9 cellular contexts compared by ENCODE assay signal in genomic region chr5:66769839-66770617, GRCh38.
A peak's percentile ranks its signal among the peaks of the same experiment; 100 is the strongest.
DNase-seq lines count a peak whose midpoint lies in the region; ATAC-seq and TF ChIP-seq lines count a peak whose summit lies in the region.
"Had no signal": no experiment of that assay in that cellular context is flagged by ENCODE, and none has a peak within 500 bp of the region (broad histone marks: within the 10 kb centered on the region; RNA-seq: fewer than 3 reads in every experiment).

No MANE protein-coding gene starts in this region.

- H2BK20ac ChIP-seq in H9 (ENCODE audit: low read depth, low read length, poor library complexity, severe bottlenecking), result no peak overlapping the region

- H2AK5ac ChIP-seq in H9 (ENCODE audit: insufficient read length, low read length), result no peak overlapping the region

- no peak for ATAC-seq in HG03025 (IDR thresholded peaks at IDR 0.05; ENCODE audit: low FRiP score, unreplicated experiment)

- no peak overlapping the region for H3K4ac ChIP-seq in H9 (ENCODE audit: low read depth, low read length)

- H3K4me3 Mint-ChIP-seq in H9, result no peak overlapping the region

- intact Hi-C loops in stomach (cut with DNase I; ENCODE audit: low total_unique reads) (no loop called here), colonic mucosa (cut with DNase I) (no loop called here)

- H4K20me1 ChIP-seq in H9 (ENCODE audit: control insufficient read depth, insufficient read depth, insufficient read length), result no peaks in the 10 kb centered on the region

- no peaks in the 10 kb centered on the region for H3K23me2 ChIP-seq in H9 (ENCODE audit: insufficient read length, low read depth, low read length, poor library complexity, severe bottlenecking)

- H4K8ac ChIP-seq in H9 (replicated peaks; ENCODE audit: insufficient read length, low read depth, low read length), result no peak overlapping the region

- H4K91ac ChIP-seq in H9 (ENCODE audit: insufficient read length, low read depth, low read length), result no peak overlapping the region

- no peak overlapping the region for H3K4me2 ChIP-seq in H9 (ENCODE audit: insufficient read depth, insufficient read length, low read length)

- H3K14ac ChIP-seq in H9 (ENCODE audit: insufficient read depth, low read length), result no peak overlapping the region

- no peaks in the 10 kb centered on the region for H3K27me3 Mint-ChIP-seq in H9 (ENCODE audit: low read depth)

- H2AFZ ChIP-seq in H9 (ENCODE audit: low read length), result no peak overlapping the region

- H2BK5ac ChIP-seq in H9 (ENCODE audit: insufficient read length, low read length), result no peak overlapping the region

- H3K9me3 Mint-ChIP-seq in H9, result no peaks in the 10 kb centered on the region

- H3K4me3 ChIP-seq in SJCRH30 (no peak overlapping the region), stomach (no peak overlapping the region), colonic mucosa (no peak overlapping the region)

- TF ChIP-seq EP300 in stomach (IDR thresholded peaks at IDR 0.05), result no peak

- H3K27me3 ChIP-seq in H9 (ENCODE audit: insufficient read depth, low read length) (no peaks in the 10 kb centered on the region), SJCRH30 (no peaks in the 10 kb centered on the region), stomach (no peaks in the 10 kb centered on the region), colonic mucosa (no peaks in the 10 kb centered on the region)

- no peak overlapping the region for H3K23ac ChIP-seq in H9 (ENCODE audit: insufficient read length, low read depth, low read length)

- no peak overlapping the region for H2BK120ac ChIP-seq in H9 (ENCODE audit: low read depth, low read length, poor library complexity, severe bottlenecking)

- no peak overlapping the region for H2BK12ac ChIP-seq in H9 (ENCODE audit: insufficient read length, low read depth, low read length)

- no peaks in the 10 kb centered on the region for H3K79me2 ChIP-seq in H9 (ENCODE audit: insufficient read depth, low read length)

- no peak overlapping the region for H3K27ac Mint-ChIP-seq in H9

- H3K9me3 ChIP-seq in H9 (ENCODE audit: control insufficient read depth, low read depth, low read length) (no peaks in the 10 kb centered on the region), SJCRH30 (replicated peaks) (no peaks in the 10 kb centered on the region), stomach (no peaks in the 10 kb centered on the region), colonic mucosa (no peaks in the 10 kb centered on the region)

- no peak overlapping the region for H3T11ph ChIP-seq in H9 (ENCODE audit: low read length)

- no peak for TF ChIP-seq POLR2A in stomach (IDR thresholded peaks at IDR 0.05)

- H3K56ac ChIP-seq in H9 (ENCODE audit: insufficient read length, low read depth, low read length), result no peak overlapping the region

- TF ChIP-seq CTCF in H9 (conservative IDR thresholded peaks at IDR 0.05) (peak; percentile 75), stomach (IDR thresholded peaks at IDR 0.05) (no peak), colonic mucosa (IDR thresholded peaks at IDR 0.05) (no peak)

- H3K27ac ChIP-seq in H9 (ENCODE audit: insufficient read length, low read depth, low read length), result no peak overlapping the region
- H3K27ac ChIP-seq in SJCRH30, result no peak overlapping the region
- no peak overlapping the region for H3K27ac ChIP-seq in stomach
- no peak overlapping the region for H3K27ac ChIP-seq in colonic mucosa

- H3K36me3 ChIP-seq in SJCRH30, result no peaks in the 10 kb centered on the region
- H3K36me3 ChIP-seq in stomach, result no peaks in the 10 kb centered on the region
- no peaks in the 10 kb centered on the region for H3K36me3 ChIP-seq in colonic mucosa

- DNase-seq in Ammon's horn (ENCODE audit: low spot score), result peak; percentile 43
- peak; percentile 80 for DNase-seq in H9
- peak; percentile 38 to 61 for DNase-seq in SJCRH30
- peak; percentile 45 for DNase-seq in iPS DF 19.7 (ENCODE audit: low read depth, low spot score)
- no peak for DNase-seq in stomach
- DNase-seq in stimulated activated CD4-positive, alpha-beta T cell treated with anti-CD3 and anti-CD28 coated beads, Interleukin-15, amount 100 ng/mL, for 24 hours, result no peak
- DNase-seq in colonic mucosa, result no peak
- DNase-seq: kidney glomerular epithelial cell had no signal

- H3K18ac ChIP-seq in H9 (ENCODE audit: insufficient read length, low read depth, low read length), result no peak overlapping the region

- H3K9ac ChIP-seq in H9 (ENCODE audit: extremely low read depth, insufficient read length, low read length) (no peak overlapping the region), colonic mucosa (ENCODE audit: low read depth in 2 of 2, low read length in 2 of 2) (no peak overlapping the region)

- H2BK15ac ChIP-seq in H9 (ENCODE audit: low read depth, low read length), result no peak overlapping the region

- WGBS in H9 (ENCODE audit: extremely low coverage, insufficient read length, low lambda C conversion rate), result no CpG with 5 or more reads among the region's 8 CpGs
- 68 to 85% (median 78%) methylated on average over 8 of the region's 8 CpGs for WGBS in stomach, 5 donors

- H3K4me1 ChIP-seq in H9 (ENCODE audit: insufficient read depth, low read length) (no peaks in the 10 kb centered on the region), SJCRH30 (no peaks in the 10 kb centered on the region), stomach (no peaks in the 10 kb centered on the region), colonic mucosa (no peaks in the 10 kb centered on the region)

- peaks cover 0 to 6% of the 10 kb centered on the region in 2 experiments; a peak in 1 of 4 replicates for H3K4me1 Mint-ChIP-seq in H9

- no peaks in the 10 kb centered on the region for H3K36me3 Mint-ChIP-seq in H9 (ENCODE audit: insufficient read depth in 1 of 3, low read depth in 3 of 3)

- H3K79me1 ChIP-seq in H9 (ENCODE audit: insufficient read depth, low read depth, low read length, poor library complexity, severe bottlenecking), result no peaks in the 10 kb centered on the region

- no peak overlapping the region for H4K5ac ChIP-seq in H9 (ENCODE audit: insufficient read length, low read depth, low read length)

Comparison
In these comparisons a context has a peak if more than half of its experiments do, and no peak if none do; other contexts are left out.
1. DNase-seq: peak in Ammon's horn (single experiment), H9 (single experiment), SJCRH30 (2 of 2) and iPS DF 19.7 (single experiment); none in stomach (single experiment), stimulated activated CD4-positive, alpha-beta T cell treated with anti-CD3 and anti-CD28 coated beads, Interleukin-15, amount 100 ng/mL, for 24 hours (single experiment) and colonic mucosa (single experiment).